ENCODE assay signal across 16 cellular contexts in the genomic region with DNA sequence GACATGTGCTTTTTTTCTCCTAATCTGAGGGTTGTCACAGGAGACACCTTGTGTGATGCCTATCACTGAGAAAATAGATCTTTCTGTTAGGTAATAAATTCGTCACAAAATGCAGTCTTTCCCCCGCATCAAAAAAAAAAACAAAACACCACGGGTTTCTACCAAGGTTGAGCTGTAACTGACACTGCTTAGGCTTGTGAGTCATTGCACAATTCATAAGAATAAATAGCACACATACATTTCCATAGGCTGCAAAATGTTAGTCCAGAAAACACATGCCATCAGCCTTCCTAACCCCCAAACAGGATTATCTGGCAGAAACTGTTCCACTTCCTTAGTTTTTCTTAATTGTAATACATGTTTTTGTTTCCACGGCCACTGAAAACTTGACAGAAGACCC. TPM values are rescaled to one million over a fixed set of nuclear protein-coding genes. Genes with fewer than 3 reads are reported as not detected.
"Had no signal": no experiment of that assay in that cellular context is flagged by ENCODE, and none has a peak within 500 bp of the region (broad histone marks: within the 10 kb centered on the region; RNA-seq: fewer than 3 reads in every experiment).

No MANE protein-coding gene starts in this region.

- H3K36me3 Mint-ChIP-seq: activated CD4-positive, alpha-beta memory T cell treated with anti-CD3 and anti-CD28 coated beads for 36 hours; activated naive CD8-positive, alpha-beta T cell treated with anti-CD3 and anti-CD28 coated beads for 36 hours had no signal

- FAIRE-seq: colon, frontal cortex, kidney had no signal

- H3K27ac ChIP-seq: cardiac muscle cell, thoracic aorta had no signal

- H3K9me3 Mint-ChIP-seq: activated CD4-positive, alpha-beta memory T cell treated with anti-CD3 and anti-CD28 coated beads for 36 hours; activated naive CD8-positive, alpha-beta T cell treated with anti-CD3 and anti-CD28 coated beads for 36 hours; activated T-cell treated with anti-CD3 and anti-CD28 coated beads, Interleukin-2, amount 50 U/mL, for 72 hours; neural crest cell; stimulated activated naive CD8-positive, alpha-beta T cell treated with anti-CD3 and anti-CD28 coated beads, Interleukin-15, amount 100 ng/mL, for 72 hours had no signal

- ATAC-seq: activated T-cell treated with anti-CD3 and anti-CD28 coated beads, Interleukin-2, amount 50 U/mL, for 72 hours; left ventricle myocardium superior; stimulated activated naive CD8-positive, alpha-beta T cell treated with anti-CD3 and anti-CD28 coated beads, Interleukin-15, amount 100 ng/mL, for 72 hours had no signal

- H3K9me3 ChIP-seq: thoracic aorta had no signal

- H3K4me3 ChIP-seq: cardiac muscle cell, thoracic aorta had no signal

- H3K36me3 ChIP-seq: cardiac muscle cell, thoracic aorta had no signal

- H3K27ac Mint-ChIP-seq: activated CD4-positive, alpha-beta memory T cell treated with anti-CD3 and anti-CD28 coated beads for 36 hours; activated naive CD8-positive, alpha-beta T cell treated with anti-CD3 and anti-CD28 coated beads for 36 hours; activated T-cell treated with anti-CD3 and anti-CD28 coated beads, Interleukin-2, amount 50 U/mL, for 72 hours; stimulated activated naive CD8-positive, alpha-beta T cell treated with anti-CD3 and anti-CD28 coated beads, Interleukin-15, amount 100 ng/mL, for 72 hours had no signal

- H3K4me3 Mint-ChIP-seq: activated CD4-positive, alpha-beta memory T cell treated with anti-CD3 and anti-CD28 coated beads for 36 hours; activated naive CD8-positive, alpha-beta T cell treated with anti-CD3 and anti-CD28 coated beads for 36 hours; activated T-cell treated with anti-CD3 and anti-CD28 coated beads, Interleukin-2, amount 50 U/mL, for 72 hours; neural crest cell; stimulated activated naive CD8-positive, alpha-beta T cell treated with anti-CD3 and anti-CD28 coated beads, Interleukin-15, amount 100 ng/mL, for 72 hours had no signal

- DNase-seq: activated CD4-positive, alpha-beta memory T cell treated with anti-CD3 and anti-CD28 coated beads for 36 hours; activated CD8-positive, alpha-beta memory T cell treated with anti-CD3 and anti-CD28 coated beads, Interleukin-2, amount 50 U/mL, for 4 hours; activated gamma-delta T cell treated with Interleukin-2 at 50 U/mL for 16 hours; activated naive CD8-positive, alpha-beta T cell treated with anti-CD3 and anti-CD28 coated beads for 36 hours; activated T-cell treated with anti-CD3 and anti-CD28 coated beads, Interleukin-2, amount 50 U/mL, for 72 hours; kidney; left ventricle myocardium superior; mesendoderm; stimulated activated CD4-positive, alpha-beta T cell treated with anti-CD3 and anti-CD28 coated beads, Interleukin-4, amount 100 ng/mL, for 1 hour; stimulated activated naive CD8-positive, alpha-beta T cell treated with anti-CD3 and anti-CD28 coated beads, Interleukin-15, amount 100 ng/mL, for 72 hours had no signal

RNA-seq across cellular contexts. Expression of gene TMEM163, which starts 6.5 kb away (rescaled TPM):
- total RNA-seq: activated naive CD8-positive, alpha-beta T cell treated with anti-CD3 and anti-CD28 coated beads for 36 hours; osteocyte had no signal
